Comparison of ENCODE assay signal across 8 cellular contexts in genomic region chr2:177263451-177264208, GRCh38. TPM values are rescaled to one million over a fixed set of nuclear protein-coding genes. Genes with fewer than 3 reads are reported as not detected.
DNase-seq lines count a peak whose midpoint lies in the region; ATAC-seq and TF ChIP-seq lines count a peak whose summit lies in the region.

No MANE protein-coding gene starts in this region.

- peaks cover 35 to 52% (median 39%) of the 10 kb centered on the region in 3 donors for H3K4me1 Mint-ChIP-seq in IgD-negative memory B cell

- intact Hi-C loops in OCI-LY7 (cut with micrococcal nuclease; ENCODE audit: unreplicated experiment), result loop anchor here (1.0 to 10.0 kb wide), 6 partner anchors 33 to 1191 kb away; partner anchors contain the start of genes HNRNPA3, PJVK and PRKRA

- H3K27ac ChIP-seq in OCI-LY7 (ENCODE audit: low read depth, low read length, poor library complexity, severe bottlenecking) (peak overlapping the region; percentile 94), mucosa of rectum (ENCODE audit: low read depth in 2 of 2, low read length in 2 of 2) (peak overlapping the region; percentile 99 to 100)

- H3K9me3 ChIP-seq in OCI-LY7 (ENCODE audit: low read length), result no peaks in the 10 kb centered on the region
- H3K9me3 ChIP-seq in mucosa of rectum (ENCODE audit: control insufficient read depth in 2 of 2, low read length in 2 of 2), result no peaks in the 10 kb centered on the region

- H3K27ac Mint-ChIP-seq in IgD-negative memory B cell, result peak overlapping the region; percentile 36 to 100 (median 92)

- H2AFZ ChIP-seq in OCI-LY7 (ENCODE audit: low read length), result peak overlapping the region; percentile 12; the same call in 1 of the 2 replicates

- H3K36me3 ChIP-seq in OCI-LY7 (ENCODE audit: insufficient read depth, low read length) (peaks cover 31% of the 10 kb centered on the region), mucosa of rectum (ENCODE audit: control insufficient read depth in 2 of 2, insufficient read depth in 2 of 2, low read length in 2 of 2) (peaks cover 0 to 2% of the 10 kb centered on the region in 2 donors)

- no peaks in the 10 kb centered on the region for H3K9me3 Mint-ChIP-seq in IgD-negative memory B cell

- TF ChIP-seq CTCF in OCI-LY7 (conservative IDR thresholded peaks at IDR 0.05; ENCODE audit: low read length) (peak; percentile 82), epithelial cell of proximal tubule (conservative IDR thresholded peaks at IDR 0.05; ENCODE audit: low read depth, low read length) (peak; percentile 86)

- peak overlapping the region; percentile 78 to 100 for H3K9ac ChIP-seq in mucosa of rectum (ENCODE audit: low read depth in 1 of 2, low read length in 2 of 2)

- CTCF ChIA-PET in OCI-LY7 (lab: Charles Lee; ENCODE audit: unreplicated experiment), result interaction anchor here (0.8 to 1.7 kb wide), 4 partner anchors 9 to 99 kb away, joined by 3 to 4 read pairs (median 4); no protein-coding TSS in a partner anchor

- POLR2A ChIA-PET in OCI-LY7 (lab: Charles Lee), result interaction anchor here (0.7 to 5.2 kb wide), 13 partner anchors 9 to 365 kb away, joined by 3 to 52 read pairs (median 4); partner anchors contain the start of gene HNRNPA3

- H3K4me2 ChIP-seq in OCI-LY7 (ENCODE audit: low read length), result peak overlapping the region; percentile 91

- H3K9me2 ChIP-seq in OCI-LY7 (ENCODE audit: insufficient read depth, low read length), result no peaks in the 10 kb centered on the region

- no peaks in the 10 kb centered on the region for H3K36me3 Mint-ChIP-seq in IgD-negative memory B cell

- DNase-seq in DMS53 (lab: John Stamatoyannopoulos, UW), result peak; percentile 100
- peak; percentile 97 for DNase-seq in OCI-LY7 (ENCODE audit: low spot score)
- peak; percentile 88 for DNase-seq in activated T-cell treated with anti-CD3 and anti-CD28 coated beads for 48 hours (ENCODE audit: low read depth)
- DNase-seq in epithelial cell of proximal tubule (ENCODE audit: low read depth), result no peak
- peak; percentile 80 to 81 for DNase-seq in stimulated activated CD8-positive, alpha-beta memory T cell treated with anti-CD3 and anti-CD28 coated beads, Interleukin-4, amount 100 ng/mL, for 4 hours (ENCODE audit: low read depth in 2 of 2, low spot score in 1 of 2)

- H3K27me3 ChIP-seq in mucosa of rectum (ENCODE audit: control insufficient read depth in 2 of 2, insufficient read depth in 2 of 2, low read length in 2 of 2), result no peaks in the 10 kb centered on the region

- H3K27me3 Mint-ChIP-seq in IgD-negative memory B cell, result no peaks in the 10 kb centered on the region

- H3K4me1 ChIP-seq in OCI-LY7 (ENCODE audit: insufficient read depth, low read length, poor library complexity, severe bottlenecking) (peaks cover 38% of the 10 kb centered on the region), mucosa of rectum (ENCODE audit: control insufficient read depth in 2 of 2, insufficient read depth in 2 of 2, low read length in 2 of 2) (peaks cover 23 to 42% of the 10 kb centered on the region in 2 donors)

- H3K4me3 Mint-ChIP-seq in IgD-negative memory B cell, result peak overlapping the region; percentile 95 to 98 (median 96)

- peaks cover 26% of the 10 kb centered on the region for H4K20me1 ChIP-seq in OCI-LY7 (ENCODE audit: insufficient read depth, low read length)

- BruUV-seq in OCI-LY7 (replicated peaks; lab: Mats Ljungman, UMichigan), result no TSS peak

- peaks cover 48% of the 10 kb centered on the region for H3K79me2 ChIP-seq in OCI-LY7 (ENCODE audit: insufficient read depth, low read depth, low read length)

- peak; percentile 41 for ATAC-seq in GM21529 (IDR thresholded peaks at IDR 0.05; ENCODE audit: unreplicated experiment)

- H3K4me3 ChIP-seq in OCI-LY7 (ENCODE audit: low read depth, low read length, poor library complexity, severe bottlenecking) (peak overlapping the region; percentile 78), epithelial cell of proximal tubule (ENCODE audit: low read depth, low read length) (peak overlapping the region; percentile 93), mucosa of rectum (ENCODE audit: low read length in 2 of 2) (peak overlapping the region; percentile 89 to 90)

RNA-seq across cellular contexts. Expression of gene NFE2L2, which starts 0.9 kb away (rescaled TPM):
- polyA plus RNA-seq in IgD-negative memory B cell, result 41.7 TPM
- total RNA-seq in OCI-LY7 (2014; rRNA removed; shearing (Covaris generic)), result 26.2 and 27.0 TPM in 2 replicates
- total RNA-seq in OCI-LY7 (2022) (58.1 and 58.6 TPM in 2 replicates), epithelial cell of proximal tubule (43.6 and 53.0 TPM in 2 replicates)

RNA-seq across cellular contexts. Expression of gene HNRNPA3, which starts 51.0 kb away (rescaled TPM):
- 55.3 TPM for polyA plus RNA-seq in IgD-negative memory B cell
- total RNA-seq in OCI-LY7 (2014; rRNA removed; shearing (Covaris generic)), result 68.2 and 82.2 TPM in 2 replicates
- total RNA-seq in OCI-LY7 (2022), result 450 and 472 TPM in 2 replicates
- 48.6 and 64.4 TPM in 2 replicates for total RNA-seq in epithelial cell of proximal tubule
